Comparison of ENCODE assay signal across 11 cellular contexts in the genomic region with DNA sequence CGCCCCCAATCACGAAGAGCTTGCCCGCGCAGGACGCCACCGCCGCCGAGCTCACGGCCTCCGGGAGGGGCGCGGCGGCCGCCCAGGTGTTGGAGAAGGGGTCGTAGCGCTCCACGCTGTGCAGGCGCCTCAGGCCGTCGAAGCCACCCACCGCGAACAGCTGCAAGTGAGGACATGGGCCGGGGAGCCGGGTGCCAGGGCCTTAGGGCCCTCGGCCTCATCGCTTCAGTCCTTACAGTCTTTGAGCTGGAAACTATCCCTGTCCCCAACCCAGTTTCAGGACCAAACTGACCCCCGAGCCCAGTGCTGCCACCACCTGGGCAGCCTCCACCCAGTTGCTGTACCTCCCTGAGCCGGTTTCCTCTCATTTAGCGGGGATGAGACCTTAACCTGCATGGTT. TPM values are rescaled to one million over a fixed set of nuclear protein-coding genes. Genes with fewer than 3 reads are reported as not detected.
DNase-seq lines count a peak whose midpoint lies in the region; ATAC-seq and TF ChIP-seq lines count a peak whose summit lies in the region.
"Had no signal": no experiment of that assay in that cellular context is flagged by ENCODE, and none has a peak within 500 bp of the region (broad histone marks: within the 10 kb centered on the region; RNA-seq: fewer than 3 reads in every experiment).

No MANE protein-coding gene starts in this region.

- peak in 1 of 2 donors; percentile 34 for DNase-seq in cardiac muscle cell (ENCODE audit: low read depth in 1 of 2, low spot score in 1 of 2)
- DNase-seq in left cardiac atrium, result no peak
- DNase-seq in PC-3, result peak; percentile 46
- DNase-seq in foreskin keratinocyte, result no peak
- DNase-seq in cortex of kidney (lab: John Stamatoyannopoulos, UW), result no peak
- no peak for DNase-seq in SW 1271 (lab: John Stamatoyannopoulos, UW)
- DNase-seq in epidermal melanocyte (ENCODE audit: insufficient read length, low spot score), result no peak
- DNase-seq: NCI-H1092 treated with DMSO at 0.1 percent for 48 hours, nephron progenitor cell, T-helper 17 cell had no signal

- H2AFZ ChIP-seq in PC-3 (ENCODE audit: low read length), result no peak overlapping the region

- H3K9me2 ChIP-seq in PC-3 (replicated peaks; ENCODE audit: low read length), result no peaks in the 10 kb centered on the region

- CTCF ChIA-PET in PC-3 (lab: Charles Lee), result no interaction called here

- no peaks in the 10 kb centered on the region for H4K20me1 ChIP-seq in PC-3 (ENCODE audit: low read length)

- intact Hi-C loops in left cardiac atrium (cut with DNase I) (no loop called here), PC-3 (cut with micrococcal nuclease) (no loop called here)

- H3K4me1 ChIP-seq in cardiac muscle cell (ENCODE audit: low read depth) (peaks cover 19% of the 10 kb centered on the region), PC-3 (ENCODE audit: insufficient read depth, low read length) (peaks cover 49% of the 10 kb centered on the region), foreskin keratinocyte (no peaks in the 10 kb centered on the region)

- no peaks in the 10 kb centered on the region for H3K9me3 ChIP-seq in cardiac muscle cell (ENCODE audit: low read depth)
- H3K9me3 ChIP-seq in PC-3 (ENCODE audit: low read length), result no peaks in the 10 kb centered on the region

- H3F3A ChIP-seq in PC-3 (ENCODE audit: low read length, unreplicated experiment), result peaks cover 15% of the 10 kb centered on the region

- H3K4me2 ChIP-seq in PC-3 (ENCODE audit: low read length), result no peak overlapping the region

- H3K79me2 ChIP-seq in PC-3 (ENCODE audit: low read length), result no peaks in the 10 kb centered on the region

- TF ChIP-seq CTCF in cardiac muscle cell (IDR thresholded peaks at IDR 0.05; ENCODE audit: low read depth, low read length) (peak; percentile 39), PC-3 (conservative IDR thresholded peaks at IDR 0.05; ENCODE audit: low read depth, low read length) (peak; percentile 69), foreskin keratinocyte (conservative IDR thresholded peaks at IDR 0.05) (peak; percentile 50)

- POLR2A ChIA-PET in PC-3 (lab: Charles Lee; ENCODE audit: unreplicated experiment), result no interaction called here

- no TSS peak for BruUV-seq in PC-3 (replicated peaks; lab: Mats Ljungman, UMichigan)

- H3K27ac ChIP-seq in cardiac muscle cell, result no peak overlapping the region
- H3K27ac ChIP-seq in PC-3 (ENCODE audit: low read length), result no peak overlapping the region
- H3K27ac ChIP-seq in foreskin keratinocyte, result no peak overlapping the region

- peaks cover 19% of the 10 kb centered on the region for H3K27me3 ChIP-seq in cardiac muscle cell
- no peaks in the 10 kb centered on the region for H3K27me3 ChIP-seq in PC-3 (ENCODE audit: low read length)
- peaks cover 22% of the 10 kb centered on the region for H3K27me3 ChIP-seq in foreskin keratinocyte

- H3K36me3 ChIP-seq in cardiac muscle cell, result peaks cover 10% of the 10 kb centered on the region
- H3K36me3 ChIP-seq in PC-3 (ENCODE audit: low read depth, low read length), result no peaks in the 10 kb centered on the region; the same call in 1 of the 2 replicates

- H3K4me3 ChIP-seq in cardiac muscle cell, result no peak overlapping the region
- no peak overlapping the region for H3K4me3 ChIP-seq in PC-3 (ENCODE audit: low read length)

- H3K9ac ChIP-seq in PC-3 (ENCODE audit: low read length), result no peak overlapping the region

- ATAC-seq in left cardiac atrium, result no peak
- ATAC-seq in PC-3, result no peak
- no peak for ATAC-seq in foreskin keratinocyte
- no peak for ATAC-seq in GM18870 (IDR thresholded peaks at IDR 0.05; ENCODE audit: unreplicated experiment)
- ATAC-seq: T-helper 17 cell had no signal

RNA-seq across cellular contexts. Expression of gene KLHL35, which starts 7.6 kb away (rescaled TPM):
- total RNA-seq in cardiac muscle cell, result 2.2 and 2.7 TPM in 2 replicates
- polyA plus RNA-seq in cardiac muscle cell, result 2.6 and 3.4 TPM in 2 replicates
- total RNA-seq in left cardiac atrium, result 1 to 10 TPM; 1.1 to 1.2 TPM
- 6.6 and 8.4 TPM in 2 replicates for total RNA-seq in PC-3 (2014; rRNA removed)
- total RNA-seq in foreskin keratinocyte, result 0.25 and 0.95 TPM in 2 replicates
- 0.23 and 1.2 TPM in 2 replicates for polyA plus RNA-seq in foreskin keratinocyte

RNA-seq across cellular contexts. Expression of gene RPS3, which starts 26.1 kb away (rescaled TPM):
- total RNA-seq in cardiac muscle cell (781 and 951 TPM in 2 replicates), left cardiac atrium (1,000 to 10,000 TPM; 1,106 to 1,117 TPM), PC-3 (2014; rRNA removed) (1,739 and 2,018 TPM in 2 replicates), foreskin keratinocyte (2,535 and 3,000 TPM in 2 replicates)
- polyA plus RNA-seq in cardiac muscle cell (974 and 1,206 TPM in 2 replicates), foreskin keratinocyte (4,692 and 4,741 TPM in 2 replicates)
